15 cellular contexts compared by ENCODE assay signal in the genomic region with DNA sequence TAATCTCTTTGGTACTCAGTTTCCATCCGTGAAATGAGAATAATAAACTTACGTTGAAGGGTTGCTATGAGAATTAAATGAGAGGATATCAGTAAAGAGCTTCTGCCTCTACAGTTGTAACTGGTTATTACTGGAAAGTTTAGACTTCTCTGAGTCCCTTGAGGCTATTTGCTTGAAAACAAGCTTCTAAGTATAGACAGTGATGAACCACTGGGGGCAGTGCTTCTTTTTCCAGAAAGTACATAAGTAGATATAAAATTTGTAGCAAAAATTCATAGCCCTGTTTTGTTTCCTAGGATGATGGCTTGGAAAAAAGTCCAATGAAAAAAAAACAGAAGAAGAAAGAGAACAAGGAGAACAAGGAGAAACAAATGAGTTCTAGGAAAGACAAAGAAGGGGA.
A peak's percentile ranks its signal among the peaks of the same experiment; 100 is the strongest.
DNase-seq lines count a peak whose midpoint lies in the region; ATAC-seq and TF ChIP-seq lines count a peak whose summit lies in the region.
"Had no signal": no experiment of that assay in that cellular context is flagged by ENCODE, and none has a peak within 500 bp of the region (broad histone marks: within the 10 kb centered on the region; RNA-seq: fewer than 3 reads in every experiment).

No MANE protein-coding gene starts in this region.

- H3K4me3 ChIP-seq in choroid plexus epithelial cell (ENCODE audit: low read depth, low read length), result no peak overlapping the region
- H3K4me3 ChIP-seq: left lung, testis had no signal

- ATAC-seq in activated T-cell treated with anti-CD3 and anti-CD28 coated beads, Interleukin-2, amount 50 U/mL, for 72 hours (replicated peaks in 1 of 2), result no peak
- ATAC-seq in activated T-cell treated with anti-CD3 and anti-CD28 coated beads, Interleukin-2, amount 50 U/mL, for 4 hours, result no peak
- ATAC-seq in HG02571 (IDR thresholded peaks at IDR 0.05; ENCODE audit: unreplicated experiment) (no peak), GM21360 (IDR thresholded peaks at IDR 0.05; ENCODE audit: unreplicated experiment) (no peak)
- ATAC-seq: left lung had no signal

- no peak for TF ChIP-seq CTCF in choroid plexus epithelial cell (conservative IDR thresholded peaks at IDR 0.05; ENCODE audit: low read depth, low read length)

- H3K9me3 Mint-ChIP-seq in activated T-cell treated with anti-CD3 and anti-CD28 coated beads, Interleukin-2, amount 50 U/mL, for 72 hours, result no peaks in the 10 kb centered on the region
- no peaks in the 10 kb centered on the region for H3K9me3 Mint-ChIP-seq in activated T-cell treated with anti-CD3 and anti-CD28 coated beads, Interleukin-2, amount 50 U/mL, for 4 hours

- no peak overlapping the region for H3K4me3 Mint-ChIP-seq in activated T-cell treated with anti-CD3 and anti-CD28 coated beads, Interleukin-2, amount 50 U/mL, for 72 hours
- H3K4me3 Mint-ChIP-seq in activated T-cell treated with anti-CD3 and anti-CD28 coated beads, Interleukin-2, amount 50 U/mL, for 4 hours, result no peak overlapping the region

- peaks cover 30 to 64% of the 10 kb centered on the region in 2 donors for H3K36me3 Mint-ChIP-seq in activated T-cell treated with anti-CD3 and anti-CD28 coated beads, Interleukin-2, amount 50 U/mL, for 72 hours (ENCODE audit: insufficient read depth in 2 of 2)
- H3K36me3 Mint-ChIP-seq in activated T-cell treated with anti-CD3 and anti-CD28 coated beads, Interleukin-2, amount 50 U/mL, for 4 hours (ENCODE audit: insufficient read depth), result peaks cover 56% of the 10 kb centered on the region

- no peaks in the 10 kb centered on the region for H3K4me1 Mint-ChIP-seq in activated T-cell treated with anti-CD3 and anti-CD28 coated beads, Interleukin-2, amount 50 U/mL, for 72 hours (ENCODE audit: low read depth)
- H3K4me1 Mint-ChIP-seq in activated T-cell treated with anti-CD3 and anti-CD28 coated beads, Interleukin-2, amount 50 U/mL, for 4 hours (ENCODE audit: low read depth), result peaks cover 7% of the 10 kb centered on the region

- peak overlapping the region; percentile 54 for H3K27ac Mint-ChIP-seq in activated T-cell treated with anti-CD3 and anti-CD28 coated beads, Interleukin-2, amount 50 U/mL, for 72 hours

- no peaks in the 10 kb centered on the region for H3K27me3 Mint-ChIP-seq in activated T-cell treated with anti-CD3 and anti-CD28 coated beads, Interleukin-2, amount 50 U/mL, for 72 hours (ENCODE audit: low read depth)
- H3K27me3 Mint-ChIP-seq in activated T-cell treated with anti-CD3 and anti-CD28 coated beads, Interleukin-2, amount 50 U/mL, for 4 hours (ENCODE audit: low read depth), result no peaks in the 10 kb centered on the region

- no peak for DNase-seq in activated T-cell treated with anti-CD3 and anti-CD28 coated beads, Interleukin-2, amount 50 U/mL, for 72 hours
- DNase-seq in activated T-cell treated with anti-CD3 and anti-CD28 coated beads, Interleukin-2, amount 50 U/mL, for 4 hours, result no peak
- peak; percentile 9 for DNase-seq in M059J (ENCODE audit: low read depth)
- peak; percentile 57 for DNase-seq in choroid plexus epithelial cell (ENCODE audit: low read depth)
- peak; percentile 11 for DNase-seq in renal cortical epithelial cell (ENCODE audit: low read depth)
- DNase-seq in A172 (ENCODE audit: low spot score), result no peak
- DNase-seq: activated CD8-positive, alpha-beta memory T cell treated with anti-CD3 and anti-CD28 coated beads, Interleukin-2, amount 50 U/mL, for 48 hours; cerebellar nuclear complex; GF-D8; left lung; NCI-H187; T-helper 9 cell; testis had no signal

Comparison
In these comparisons a context has a peak if more than half of its experiments do, and no peak if none do; other contexts are left out.
1. DNase-seq: peak in M059J (single experiment), choroid plexus epithelial cell (single experiment) and renal cortical epithelial cell (single experiment); none in activated T-cell treated with anti-CD3 and anti-CD28 coated beads, Interleukin-2, amount 50 U/mL, for 72 hours (0 of 2), activated T-cell treated with anti-CD3 and anti-CD28 coated beads, Interleukin-2, amount 50 U/mL, for 4 hours (single experiment) and A172 (single experiment).